In genomic region chr22:41204992-41205900, GRCh38 we compare ENCODE assay signal across 1 cellular context.
TF ChIP-seq lines count a peak whose summit lies in the region.

Gene L3MBTL2 (plus strand): TSS chr22:41205312. CDS start chr22:41205363, 51 bp downstream.

TF ChIP-seq in K562, 482 proteins besides CTCF, POLR2A, EP300 and RAD21 (continued from another document and continues in another):
- TF ChIP-seq ZBTB49 (CRISPR knock-in tag; IDR thresholded peaks at IDR 0.05; ENCODE audit: borderline replicate concordance) (no peak), CLOCK (CRISPR knock-in tag; IDR thresholded peaks at IDR 0.05; ENCODE audit: borderline replicate concordance) (no peak), SAP30 (IDR thresholded peaks at IDR 0.05; ENCODE audit: borderline replicate concordance, insufficient read depth, low read depth, low read length, poor library complexity, severe bottlenecking) (peak; percentile 79), E2F4 (CRISPR knock-in tag; IDR thresholded peaks at IDR 0.05; ENCODE audit: low read depth) (peak; percentile 77; the same call in 1 of the 2 replicates), ARID4B (CRISPR knock-in tag; IDR thresholded peaks at IDR 0.05) (peak; percentile 71), HSF4 (CRISPR knock-in tag; IDR thresholded peaks at IDR 0.05; ENCODE audit: borderline replicate concordance) (no peak), TBP (optimal IDR thresholded peaks at IDR 0.05; ENCODE audit: low read depth, low read length) (peak; percentile 65), THRA (IDR thresholded peaks at IDR 0.05) (no peak), HINFP (tag; conservative IDR thresholded peaks at IDR 0.05; ENCODE audit: low read depth) (no peak), DLX4 (CRISPR knock-in tag; IDR thresholded peaks at IDR 0.05) (no peak), PHF20 (IDR thresholded peaks at IDR 0.05; ENCODE audit: partially characterized antibody) (peak; percentile 80), RFX1 (IDR thresholded peaks at IDR 0.05) (peak; percentile 98), MCM2 (IDR thresholded peaks at IDR 0.05; ENCODE audit: low read depth) (no peak), ATF1 (CRISPR knock-in tag; IDR thresholded peaks at IDR 0.05) (no peak), ATF1 (tag; IDR thresholded peaks at IDR 0.05) (peak; percentile 86), ATF7 (IDR thresholded peaks at IDR 0.05) (peak; percentile 8), JUN (IDR thresholded peaks at IDR 0.05; ENCODE audit: borderline replicate concordance, low read depth, low read length) (peak; percentile 27; the same call in 1 of the 2 replicates), JUN (CRISPR knock-in tag; IDR thresholded peaks at IDR 0.05; ENCODE audit: borderline replicate concordance) (no peak), RBM15 (IDR thresholded peaks at IDR 0.05; ENCODE audit: insufficient read depth, low read length) (no peak), RAD51 (IDR thresholded peaks at IDR 0.05; ENCODE audit: borderline replicate concordance, low read depth) (no peak), ILK (tag; IDR thresholded peaks at IDR 0.05; ENCODE audit: borderline replicate concordance, low read depth) (no peak), NONO (IDR thresholded peaks at IDR 0.05; ENCODE audit: low read depth in 2 of 2, low read length in 1 of 2) (no peak), ZMIZ1 (IDR thresholded peaks at IDR 0.05; ENCODE audit: low read depth in 2 of 2, low read length in 2 of 2) (no peak), CREB3 (tag; conservative IDR thresholded peaks at IDR 0.05; ENCODE audit: low read depth) (no peak), EHMT2 (IDR thresholded peaks at IDR 0.05) (no peak), TAF7 (tag; IDR thresholded peaks at IDR 0.05) (peak; percentile 86), ERF (CRISPR knock-in tag; IDR thresholded peaks at IDR 0.05) (no peak), NR2F6 (CRISPR knock-in tag; IDR thresholded peaks at IDR 0.05) (no peak), AFF1 (IDR thresholded peaks at IDR 0.05; ENCODE audit: low read depth in 1 of 2, partially characterized antibody in 2 of 2) (peak in 1 of 2 experiments; percentile 91), CXXC5 (CRISPR knock-in tag; IDR thresholded peaks at IDR 0.05) (peak; percentile 51), ZFX (CRISPR knock-in tag; IDR thresholded peaks at IDR 0.05) (peak; percentile 66), SMARCB1 (IDR thresholded peaks at IDR 0.05; ENCODE audit: insufficient read length, low read depth) (no peak), RCOR1 (IDR thresholded peaks at IDR 0.05; ENCODE audit: borderline replicate concordance in 1 of 2, low read depth in 2 of 2, low read length in 2 of 2) (no peak)
